1 cellular context compared by ENCODE assay signal in the genomic region with DNA sequence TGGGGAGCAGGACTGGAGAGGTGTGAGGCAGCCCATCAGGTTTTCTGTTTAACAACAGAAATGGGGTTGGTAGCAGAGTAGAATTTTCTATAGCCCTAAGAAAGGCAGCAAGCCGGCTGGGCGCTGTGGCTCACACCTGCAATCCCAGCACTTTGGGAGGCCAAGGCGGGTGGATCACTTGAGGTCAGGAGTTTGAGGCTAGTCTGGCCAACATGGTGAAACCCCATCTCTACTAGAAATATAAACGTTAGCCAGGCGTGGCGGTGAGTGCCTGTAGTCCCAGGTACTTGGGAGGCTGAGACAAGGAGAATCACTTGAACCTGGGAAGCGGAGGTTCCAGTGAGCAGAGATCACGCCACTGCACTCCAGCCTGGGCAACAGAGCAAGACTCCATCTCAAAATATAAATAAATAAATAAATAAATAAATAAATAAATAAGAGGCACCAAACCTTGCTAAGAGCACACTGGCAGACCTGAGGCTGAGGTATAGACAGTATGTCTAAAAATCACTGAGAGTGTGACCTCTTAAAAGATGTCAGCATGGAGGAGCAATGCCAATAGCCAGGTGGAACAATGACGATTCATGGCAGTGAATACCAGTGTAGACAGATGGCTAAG.
TF ChIP-seq lines count a peak whose summit lies in the region.

No MANE protein-coding gene starts in this region.

TF ChIP-seq in HEK293, 187 proteins besides CTCF, POLR2A, EP300 and RAD21 (continued from another document and continues in another):
- TF ChIP-seq, protein P1, sequence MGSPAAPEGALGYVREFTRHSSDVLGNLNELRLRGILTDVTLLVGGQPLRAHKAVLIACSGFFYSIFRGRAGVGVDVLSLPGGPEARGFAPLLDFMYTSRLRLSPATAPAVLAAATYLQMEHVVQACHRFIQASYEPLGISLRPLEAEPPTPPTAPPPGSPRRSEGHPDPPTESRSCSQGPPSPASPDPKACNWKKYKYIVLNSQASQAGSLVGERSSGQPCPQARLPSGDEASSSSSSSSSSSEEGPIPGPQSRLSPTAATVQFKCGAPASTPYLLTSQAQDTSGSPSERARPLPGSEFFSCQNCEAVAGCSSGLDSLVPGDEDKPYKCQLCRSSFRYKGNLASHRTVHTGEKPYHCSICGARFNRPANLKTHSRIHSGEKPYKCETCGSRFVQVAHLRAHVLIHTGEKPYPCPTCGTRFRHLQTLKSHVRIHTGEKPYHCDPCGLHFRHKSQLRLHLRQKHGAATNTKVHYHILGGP (tag by site-specific recombination; IDR thresholded peaks at IDR 0.05): no peak
- TF ChIP-seq KLF10 (tag by site-specific recombination; IDR thresholded peaks at IDR 0.05) (no peak), ZNF791 (tag by site-specific recombination; IDR thresholded peaks at IDR 0.05) (no peak), FEZF1 (tag by site-specific recombination; IDR thresholded peaks at IDR 0.05) (no peak), ZNF623 (tag by site-specific recombination; IDR thresholded peaks at IDR 0.05) (peak; percentile 40; the same call in 1 of the 2 replicates), ZNF555 (tag by site-specific recombination; conservative IDR thresholded peaks at IDR 0.05) (peak; percentile 64), MYNN (tag by site-specific recombination; IDR thresholded peaks at IDR 0.05; ENCODE audit: borderline replicate concordance) (no peak), ZNF501 (tag by site-specific recombination; IDR thresholded peaks at IDR 0.05) (no peak), ZNF146 (tag by site-specific recombination; IDR thresholded peaks at IDR 0.05) (no peak), ZNF560 (tag by site-specific recombination; IDR thresholded peaks at IDR 0.05; ENCODE audit: borderline replicate concordance) (no peak), ZNF701 (tag by site-specific recombination; IDR thresholded peaks at IDR 0.05) (no peak), PRDM1 (tag by site-specific recombination; IDR thresholded peaks at IDR 0.05) (no peak), GLI2 (tag by site-specific recombination; IDR thresholded peaks at IDR 0.05; ENCODE audit: borderline replicate concordance, low read depth) (no peak), ZNF544 (tag by site-specific recombination; IDR thresholded peaks at IDR 0.05) (no peak), ZNF837 (tag by site-specific recombination; IDR thresholded peaks at IDR 0.05) (no peak), ZFP3 (tag by site-specific recombination; IDR thresholded peaks at IDR 0.05; ENCODE audit: low read depth) (no peak), ZNF138 (tag by site-specific recombination; IDR thresholded peaks at IDR 0.05; ENCODE audit: borderline replicate concordance) (no peak), ZNF10 (tag by site-specific recombination; IDR thresholded peaks at IDR 0.05) (no peak), ZNF394 (tag by site-specific recombination; IDR thresholded peaks at IDR 0.05; ENCODE audit: borderline replicate concordance) (peak; percentile 82), ZNF391 (tag by site-specific recombination; IDR thresholded peaks at IDR 0.05; ENCODE audit: borderline replicate concordance, low read depth) (no peak), ZNF747 (tag by site-specific recombination; IDR thresholded peaks at IDR 0.05) (no peak), ZNF571 (tag by site-specific recombination; IDR thresholded peaks at IDR 0.05) (no peak), ZNF416 (tag by site-specific recombination; IDR thresholded peaks at IDR 0.05) (no peak), HOXD13 (CRISPR knock-in tag; IDR thresholded peaks at IDR 0.05; ENCODE audit: borderline replicate concordance) (no peak), ZEB2 (tag by site-specific recombination; IDR thresholded peaks at IDR 0.05) (no peak), KLF1 (tag by site-specific recombination; IDR thresholded peaks at IDR 0.05) (no peak), ZBTB21 (tag by site-specific recombination; IDR thresholded peaks at IDR 0.05) (no peak), WT1 (tag by site-specific recombination; IDR thresholded peaks at IDR 0.05) (no peak), ZNF548 (tag by site-specific recombination; IDR thresholded peaks at IDR 0.05) (no peak), ZNF311 (tag by site-specific recombination; IDR thresholded peaks at IDR 0.05; ENCODE audit: borderline replicate concordance) (no peak), ZNF350 (tag by site-specific recombination; IDR thresholded peaks at IDR 0.05) (no peak), ZNF133 (tag by site-specific recombination; IDR thresholded peaks at IDR 0.05) (no peak), ZSCAN23 (tag by site-specific recombination; IDR thresholded peaks at IDR 0.05) (no peak)
- TF ChIP-seq, protein P2, sequence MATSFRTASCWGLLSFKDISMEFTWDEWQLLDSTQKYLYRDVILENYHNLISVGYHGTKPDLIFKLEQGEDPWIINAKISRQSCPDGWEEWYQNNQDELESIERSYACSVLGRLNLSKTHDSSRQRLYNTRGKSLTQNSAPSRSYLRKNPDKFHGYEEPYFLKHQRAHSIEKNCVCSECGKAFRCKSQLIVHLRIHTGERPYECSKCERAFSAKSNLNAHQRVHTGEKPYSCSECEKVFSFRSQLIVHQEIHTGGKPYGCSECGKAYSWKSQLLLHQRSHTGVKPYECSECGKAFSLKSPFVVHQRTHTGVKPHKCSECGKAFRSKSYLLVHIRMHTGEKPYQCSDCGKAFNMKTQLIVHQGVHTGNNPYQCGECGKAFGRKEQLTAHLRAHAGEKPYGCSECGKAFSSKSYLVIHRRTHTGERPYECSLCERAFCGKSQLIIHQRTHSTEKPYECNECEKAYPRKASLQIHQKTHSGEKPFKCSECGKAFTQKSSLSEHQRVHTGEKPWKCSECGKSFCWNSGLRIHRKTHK (tag by site-specific recombination; IDR thresholded peaks at IDR 0.05): no peak
- TF ChIP-seq, protein P3, sequence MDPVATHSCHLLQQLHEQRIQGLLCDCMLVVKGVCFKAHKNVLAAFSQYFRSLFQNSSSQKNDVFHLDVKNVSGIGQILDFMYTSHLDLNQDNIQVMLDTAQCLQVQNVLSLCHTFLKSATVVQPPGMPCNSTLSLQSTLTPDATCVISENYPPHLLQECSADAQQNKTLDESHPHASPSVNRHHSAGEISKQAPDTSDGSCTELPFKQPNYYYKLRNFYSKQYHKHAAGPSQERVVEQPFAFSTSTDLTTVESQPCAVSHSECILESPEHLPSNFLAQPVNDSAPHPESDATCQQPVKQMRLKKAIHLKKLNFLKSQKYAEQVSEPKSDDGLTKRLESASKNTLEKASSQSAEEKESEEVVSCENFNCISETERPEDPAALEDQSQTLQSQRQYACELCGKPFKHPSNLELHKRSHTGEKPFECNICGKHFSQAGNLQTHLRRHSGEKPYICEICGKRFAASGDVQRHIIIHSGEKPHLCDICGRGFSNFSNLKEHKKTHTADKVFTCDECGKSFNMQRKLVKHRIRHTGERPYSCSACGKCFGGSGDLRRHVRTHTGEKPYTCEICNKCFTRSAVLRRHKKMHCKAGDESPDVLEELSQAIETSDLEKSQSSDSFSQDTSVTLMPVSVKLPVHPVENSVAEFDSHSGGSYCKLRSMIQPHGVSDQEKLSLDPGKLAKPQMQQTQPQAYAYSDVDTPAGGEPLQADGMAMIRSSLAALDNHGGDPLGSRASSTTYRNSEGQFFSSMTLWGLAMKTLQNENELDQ (tag by site-specific recombination; IDR thresholded peaks at IDR 0.05; ENCODE audit: low read depth): no peak
- TF ChIP-seq, protein P4, sequence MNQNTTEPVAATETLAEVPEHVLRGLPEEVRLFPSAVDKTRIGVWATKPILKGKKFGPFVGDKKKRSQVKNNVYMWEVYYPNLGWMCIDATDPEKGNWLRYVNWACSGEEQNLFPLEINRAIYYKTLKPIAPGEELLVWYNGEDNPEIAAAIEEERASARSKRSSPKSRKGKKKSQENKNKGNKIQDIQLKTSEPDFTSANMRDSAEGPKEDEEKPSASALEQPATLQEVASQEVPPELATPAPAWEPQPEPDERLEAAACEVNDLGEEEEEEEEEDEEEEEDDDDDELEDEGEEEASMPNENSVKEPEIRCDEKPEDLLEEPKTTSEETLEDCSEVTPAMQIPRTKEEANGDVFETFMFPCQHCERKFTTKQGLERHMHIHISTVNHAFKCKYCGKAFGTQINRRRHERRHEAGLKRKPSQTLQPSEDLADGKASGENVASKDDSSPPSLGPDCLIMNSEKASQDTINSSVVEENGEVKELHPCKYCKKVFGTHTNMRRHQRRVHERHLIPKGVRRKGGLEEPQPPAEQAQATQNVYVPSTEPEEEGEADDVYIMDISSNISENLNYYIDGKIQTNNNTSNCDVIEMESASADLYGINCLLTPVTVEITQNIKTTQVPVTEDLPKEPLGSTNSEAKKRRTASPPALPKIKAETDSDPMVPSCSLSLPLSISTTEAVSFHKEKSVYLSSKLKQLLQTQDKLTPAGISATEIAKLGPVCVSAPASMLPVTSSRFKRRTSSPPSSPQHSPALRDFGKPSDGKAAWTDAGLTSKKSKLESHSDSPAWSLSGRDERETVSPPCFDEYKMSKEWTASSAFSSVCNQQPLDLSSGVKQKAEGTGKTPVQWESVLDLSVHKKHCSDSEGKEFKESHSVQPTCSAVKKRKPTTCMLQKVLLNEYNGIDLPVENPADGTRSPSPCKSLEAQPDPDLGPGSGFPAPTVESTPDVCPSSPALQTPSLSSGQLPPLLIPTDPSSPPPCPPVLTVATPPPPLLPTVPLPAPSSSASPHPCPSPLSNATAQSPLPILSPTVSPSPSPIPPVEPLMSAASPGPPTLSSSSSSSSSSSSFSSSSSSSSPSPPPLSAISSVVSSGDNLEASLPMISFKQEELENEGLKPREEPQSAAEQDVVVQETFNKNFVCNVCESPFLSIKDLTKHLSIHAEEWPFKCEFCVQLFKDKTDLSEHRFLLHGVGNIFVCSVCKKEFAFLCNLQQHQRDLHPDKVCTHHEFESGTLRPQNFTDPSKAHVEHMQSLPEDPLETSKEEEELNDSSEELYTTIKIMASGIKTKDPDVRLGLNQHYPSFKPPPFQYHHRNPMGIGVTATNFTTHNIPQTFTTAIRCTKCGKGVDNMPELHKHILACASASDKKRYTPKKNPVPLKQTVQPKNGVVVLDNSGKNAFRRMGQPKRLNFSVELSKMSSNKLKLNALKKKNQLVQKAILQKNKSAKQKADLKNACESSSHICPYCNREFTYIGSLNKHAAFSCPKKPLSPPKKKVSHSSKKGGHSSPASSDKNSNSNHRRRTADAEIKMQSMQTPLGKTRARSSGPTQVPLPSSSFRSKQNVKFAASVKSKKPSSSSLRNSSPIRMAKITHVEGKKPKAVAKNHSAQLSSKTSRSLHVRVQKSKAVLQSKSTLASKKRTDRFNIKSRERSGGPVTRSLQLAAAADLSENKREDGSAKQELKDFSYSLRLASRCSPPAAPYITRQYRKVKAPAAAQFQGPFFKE (tag by site-specific recombination; IDR thresholded peaks at IDR 0.05; ENCODE audit: borderline replicate concordance): no peak
- TF ChIP-seq, protein P5, sequence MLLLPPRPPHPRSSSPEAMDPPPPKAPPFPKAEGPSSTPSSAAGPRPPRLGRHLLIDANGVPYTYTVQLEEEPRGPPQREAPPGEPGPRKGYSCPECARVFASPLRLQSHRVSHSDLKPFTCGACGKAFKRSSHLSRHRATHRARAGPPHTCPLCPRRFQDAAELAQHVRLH (tag by site-specific recombination; IDR thresholded peaks at IDR 0.05): no peak
- TF ChIP-seq, protein P6, sequence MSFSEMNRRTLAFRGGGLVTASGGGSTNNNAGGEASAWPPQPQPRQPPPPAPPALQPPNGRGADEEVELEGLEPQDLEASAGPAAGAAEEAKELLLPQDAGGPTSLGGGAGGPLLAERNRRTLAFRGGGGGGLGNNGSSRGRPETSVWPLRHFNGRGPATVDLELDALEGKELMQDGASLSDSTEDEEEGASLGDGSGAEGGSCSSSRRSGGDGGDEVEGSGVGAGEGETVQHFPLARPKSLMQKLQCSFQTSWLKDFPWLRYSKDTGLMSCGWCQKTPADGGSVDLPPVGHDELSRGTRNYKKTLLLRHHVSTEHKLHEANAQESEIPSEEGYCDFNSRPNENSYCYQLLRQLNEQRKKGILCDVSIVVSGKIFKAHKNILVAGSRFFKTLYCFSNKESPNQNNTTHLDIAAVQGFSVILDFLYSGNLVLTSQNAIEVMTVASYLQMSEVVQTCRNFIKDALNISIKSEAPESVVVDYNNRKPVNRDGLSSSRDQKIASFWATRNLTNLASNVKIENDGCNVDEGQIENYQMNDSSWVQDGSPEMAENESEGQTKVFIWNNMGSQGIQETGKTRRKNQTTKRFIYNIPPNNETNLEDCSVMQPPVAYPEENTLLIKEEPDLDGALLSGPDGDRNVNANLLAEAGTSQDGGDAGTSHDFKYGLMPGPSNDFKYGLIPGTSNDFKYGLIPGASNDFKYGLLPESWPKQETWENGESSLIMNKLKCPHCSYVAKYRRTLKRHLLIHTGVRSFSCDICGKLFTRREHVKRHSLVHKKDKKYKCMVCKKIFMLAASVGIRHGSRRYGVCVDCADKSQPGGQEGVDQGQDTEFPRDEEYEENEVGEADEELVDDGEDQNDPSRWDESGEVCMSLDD (tag by site-specific recombination; IDR thresholded peaks at IDR 0.05): no peak
- TF ChIP-seq, protein P7, sequence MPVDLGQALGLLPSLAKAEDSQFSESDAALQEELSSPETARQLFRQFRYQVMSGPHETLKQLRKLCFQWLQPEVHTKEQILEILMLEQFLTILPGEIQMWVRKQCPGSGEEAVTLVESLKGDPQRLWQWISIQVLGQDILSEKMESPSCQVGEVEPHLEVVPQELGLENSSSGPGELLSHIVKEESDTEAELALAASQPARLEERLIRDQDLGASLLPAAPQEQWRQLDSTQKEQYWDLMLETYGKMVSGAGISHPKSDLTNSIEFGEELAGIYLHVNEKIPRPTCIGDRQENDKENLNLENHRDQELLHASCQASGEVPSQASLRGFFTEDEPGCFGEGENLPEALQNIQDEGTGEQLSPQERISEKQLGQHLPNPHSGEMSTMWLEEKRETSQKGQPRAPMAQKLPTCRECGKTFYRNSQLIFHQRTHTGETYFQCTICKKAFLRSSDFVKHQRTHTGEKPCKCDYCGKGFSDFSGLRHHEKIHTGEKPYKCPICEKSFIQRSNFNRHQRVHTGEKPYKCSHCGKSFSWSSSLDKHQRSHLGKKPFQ (tag by site-specific recombination; IDR thresholded peaks at IDR 0.05): no peak
- TF ChIP-seq, protein P8, sequence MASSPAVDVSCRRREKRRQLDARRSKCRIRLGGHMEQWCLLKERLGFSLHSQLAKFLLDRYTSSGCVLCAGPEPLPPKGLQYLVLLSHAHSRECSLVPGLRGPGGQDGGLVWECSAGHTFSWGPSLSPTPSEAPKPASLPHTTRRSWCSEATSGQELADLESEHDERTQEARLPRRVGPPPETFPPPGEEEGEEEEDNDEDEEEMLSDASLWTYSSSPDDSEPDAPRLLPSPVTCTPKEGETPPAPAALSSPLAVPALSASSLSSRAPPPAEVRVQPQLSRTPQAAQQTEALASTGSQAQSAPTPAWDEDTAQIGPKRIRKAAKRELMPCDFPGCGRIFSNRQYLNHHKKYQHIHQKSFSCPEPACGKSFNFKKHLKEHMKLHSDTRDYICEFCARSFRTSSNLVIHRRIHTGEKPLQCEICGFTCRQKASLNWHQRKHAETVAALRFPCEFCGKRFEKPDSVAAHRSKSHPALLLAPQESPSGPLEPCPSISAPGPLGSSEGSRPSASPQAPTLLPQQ (tag by site-specific recombination; IDR thresholded peaks at IDR 0.05): no peak
